Comparison of ENCODE assay signal across 15 cellular contexts in the genomic region with DNA sequence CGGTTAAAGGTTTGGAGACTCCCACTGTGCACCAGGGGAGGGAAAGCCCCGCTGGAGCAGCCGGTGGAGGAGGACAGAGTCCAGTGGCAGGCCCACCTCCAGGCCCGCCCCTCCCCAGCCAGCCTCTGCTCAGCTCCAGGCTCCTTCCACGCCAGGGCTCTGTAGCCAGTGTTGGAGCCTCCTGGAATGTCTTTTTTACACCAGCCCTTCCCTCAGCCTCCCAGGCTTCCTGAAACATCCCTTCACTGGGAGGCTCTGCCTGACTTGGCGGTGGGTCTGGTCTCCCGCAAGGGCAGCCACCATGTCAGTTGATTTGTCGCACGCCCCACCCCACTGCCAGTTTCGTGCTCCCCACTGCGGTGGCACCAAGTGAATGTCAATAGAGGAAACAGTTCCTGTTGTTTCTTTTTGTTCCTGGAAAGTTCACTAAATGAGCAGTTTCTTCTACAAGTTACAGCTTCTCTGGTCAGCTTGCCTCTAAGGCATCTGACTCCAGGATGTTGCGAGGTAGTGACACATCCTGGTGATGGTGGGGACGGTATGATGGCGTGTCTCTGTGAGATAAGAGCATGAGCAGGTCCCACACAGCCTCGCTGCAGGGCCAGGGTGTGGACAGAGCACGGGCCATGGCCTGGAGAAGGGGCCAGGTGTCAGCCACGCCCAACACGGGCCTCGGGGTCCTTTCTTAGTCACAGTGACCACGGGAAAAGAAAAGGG.
"Had no signal": no experiment of that assay in that cellular context is flagged by ENCODE, and none has a peak within 500 bp of the region (broad histone marks: within the 10 kb centered on the region; RNA-seq: fewer than 3 reads in every experiment).

No MANE protein-coding gene starts in this region.

- DNase-seq: activated B cell treated with CpG ODN at 0.5 μM for 24 hours; activated CD4-positive, alpha-beta T cell treated with anti-CD3 and anti-CD28 coated beads, Interleukin-2, amount 10 ng/mL, durations not matched to agents 7 days and 5 days; colonic mucosa; kidney glomerular epithelial cell; mesenchymal stem cell; naive thymus-derived CD8-positive, alpha-beta T cell; stimulated activated CD4-positive, alpha-beta T cell treated with anti-CD3 and anti-CD28 coated beads, Interleukin-12 subunit alpha, Interleukin-12 subunit beta, amount 100 ng/mL, for 4 hours; stimulated activated CD4-positive, alpha-beta T cell treated with anti-CD3 and anti-CD28 coated beads, Interleukin-1b, Interleukin-23, amount 100 ng/mL, for 48 hours; T-helper 9 cell; transverse colon had no signal

- H3K4me3 Mint-ChIP-seq: activated B cell treated with CpG ODN at 0.5 μM for 24 hours; activated CD4-positive, alpha-beta T cell treated with anti-CD3 and anti-CD28 coated beads, Interleukin-2, amount 10 ng/mL, durations not matched to agents 7 days and 5 days; central memory CD8-positive, alpha-beta T cell; naive thymus-derived CD8-positive, alpha-beta T cell; stimulated activated naive CD8-positive, alpha-beta T cell treated with anti-CD3 and anti-CD28 coated beads, Interleukin-15, Interleukin-2, amounts not matched to agents 100 ng/mL and 50 ng/mL, for 24 hours had no signal

- H3K27ac Mint-ChIP-seq: activated B cell treated with CpG ODN at 0.5 μM for 24 hours; activated CD4-positive, alpha-beta T cell treated with anti-CD3 and anti-CD28 coated beads, Interleukin-2, amount 10 ng/mL, durations not matched to agents 7 days and 5 days; stimulated activated naive CD8-positive, alpha-beta T cell treated with anti-CD3 and anti-CD28 coated beads, Interleukin-15, Interleukin-2, amounts not matched to agents 100 ng/mL and 50 ng/mL, for 24 hours had no signal

- H3K27me3 ChIP-seq: ascending aorta, colonic mucosa, neutrophil, transverse colon had no signal

- H3K9me3 Mint-ChIP-seq: activated B cell treated with CpG ODN at 0.5 μM for 24 hours; activated CD4-positive, alpha-beta T cell treated with anti-CD3 and anti-CD28 coated beads, Interleukin-2, amount 10 ng/mL, durations not matched to agents 7 days and 5 days; central memory CD8-positive, alpha-beta T cell; naive thymus-derived CD8-positive, alpha-beta T cell; stimulated activated naive CD8-positive, alpha-beta T cell treated with anti-CD3 and anti-CD28 coated beads, Interleukin-15, Interleukin-2, amounts not matched to agents 100 ng/mL and 50 ng/mL, for 24 hours had no signal

- H3K4me1 ChIP-seq: ascending aorta, colonic mucosa had no signal

- H3K27ac ChIP-seq: ascending aorta, colonic mucosa, neutrophil, SK-N-MC, transverse colon had no signal

- H3K27me3 Mint-ChIP-seq: activated B cell treated with CpG ODN at 0.5 μM for 24 hours; activated CD4-positive, alpha-beta T cell treated with anti-CD3 and anti-CD28 coated beads, Interleukin-2, amount 10 ng/mL, durations not matched to agents 7 days and 5 days; central memory CD8-positive, alpha-beta T cell; naive thymus-derived CD8-positive, alpha-beta T cell; stimulated activated naive CD8-positive, alpha-beta T cell treated with anti-CD3 and anti-CD28 coated beads, Interleukin-15, Interleukin-2, amounts not matched to agents 100 ng/mL and 50 ng/mL, for 24 hours had no signal

- H3K4me3 ChIP-seq: ascending aorta, colonic mucosa, SK-N-MC, transverse colon had no signal

- ATAC-seq: naive thymus-derived CD8-positive, alpha-beta T cell had no signal

- H3K9me3 ChIP-seq: ascending aorta, colonic mucosa, neutrophil, transverse colon had no signal
